Comparison of ENCODE assay signal across 24 cellular contexts in genomic region chr4:119093042-119093827, GRCh38. TPM values are rescaled to one million over a fixed set of nuclear protein-coding genes. Genes with fewer than 3 reads are reported as not detected.
DNase-seq lines count a peak whose midpoint lies in the region; ATAC-seq, FAIRE-seq and TF ChIP-seq lines count a peak whose summit lies in the region.
"Had no signal": no experiment of that assay in that cellular context is flagged by ENCODE, and none has a peak within 500 bp of the region (broad histone marks: within the 10 kb centered on the region; RNA-seq: fewer than 3 reads in every experiment).

No MANE protein-coding gene starts in this region.

- peaks cover 28% of the 10 kb centered on the region for H3K4me1 ChIP-seq in A549
- H3K4me1 ChIP-seq in HEK293 (ENCODE audit: control insufficient read depth, insufficient read depth, low read length) = no peaks in the 10 kb centered on the region
- peaks cover 16% of the 10 kb centered on the region for H3K4me1 ChIP-seq in endothelial cell of umbilical vein (ENCODE audit: control insufficient read depth, extremely low read depth, insufficient read depth, low read length)
- H3K4me1 ChIP-seq in mucosa of rectum (ENCODE audit: control insufficient read depth in 2 of 2, insufficient read depth in 2 of 2, low read length in 2 of 2) = peaks cover 14 to 25% of the 10 kb centered on the region in 2 donors
- H3K4me1 ChIP-seq: BLaER1 had no signal

- 17% methylated on average over 5 of the region's 5 CpGs for WGBS in A549 (ENCODE audit: missing lambda C conversion rate)

- H3K79me2 ChIP-seq in endothelial cell of umbilical vein (ENCODE audit: control insufficient read depth, insufficient read depth, low read length) = no peaks in the 10 kb centered on the region

- H3K9me3 ChIP-seq in A549 (peaks cover 12% of the 10 kb centered on the region; the same call in 1 of the 3 replicates), HEK293 (ENCODE audit: control insufficient read depth, insufficient read depth, low read depth, low read length) (no peaks in the 10 kb centered on the region), endothelial cell of umbilical vein (replicated peaks; ENCODE audit: control insufficient read depth, insufficient read depth, low read length) (no peaks in the 10 kb centered on the region), mucosa of rectum (ENCODE audit: control insufficient read depth in 2 of 2, low read length in 2 of 2) (no peaks in the 10 kb centered on the region)
- H3K9me3 ChIP-seq: BLaER1, SJCRH30 had no signal

- peak overlapping the region; percentile 73 for H3K4me2 ChIP-seq in A549
- peak overlapping the region; percentile 13 for H3K4me2 ChIP-seq in endothelial cell of umbilical vein (ENCODE audit: insufficient read depth, low read length)
- H3K4me2 ChIP-seq: BLaER1 had no signal

- H3K9ac ChIP-seq in endothelial cell of umbilical vein (replicated peaks; ENCODE audit: extremely low read depth, insufficient read depth, low read length) (no peak overlapping the region), mucosa of rectum (ENCODE audit: low read depth in 1 of 2, low read length in 2 of 2) (no peak overlapping the region)
- H3K9ac ChIP-seq: BLaER1 had no signal

- peak; percentile 90 to 96 for ATAC-seq in A549

- no peak for TF ChIP-seq RAD21 in A549 (conservative IDR thresholded peaks at IDR 0.05 in 1 of 2, IDR thresholded peaks at IDR 0.05 in 1 of 2)

- H2AFZ ChIP-seq in endothelial cell of umbilical vein (ENCODE audit: low read depth, low read length) = peak overlapping the region; percentile 37

- dilution Hi-C loops in endothelial cell of umbilical vein (cut with MboI; ENCODE audit: extremely low pct_ligation_motif_present, low sequenced_read_pairs) = no loop called here

- no peak for FAIRE-seq in A549 (lab: Jason Lieb, UNC)
- FAIRE-seq in endothelial cell of umbilical vein (lab: Jason Lieb, UNC) = peak; percentile 76

- no peaks in the 10 kb centered on the region for H4K20me1 ChIP-seq in endothelial cell of umbilical vein (replicated peaks; ENCODE audit: control insufficient read depth, extremely low read depth, insufficient read depth, low read length)
- H4K20me1 ChIP-seq: BLaER1 had no signal

- POLR2A ChIA-PET in A549 (lab: Yijun Ruan, JAX) = interaction anchor here (0.7 to 1.8 kb wide), 3 partner anchors 9 to 119 kb away, joined by 3 to 6 read pairs (median 3); partner anchors contain the start of gene USP53
- POLR2A ChIA-PET in HEK293 (lab: Yijun Ruan, JAX) = no interaction called here
- POLR2A ChIA-PET in endothelial cell of umbilical vein (lab: Charles Lee) = no interaction called here

- intact Hi-C loops in endothelial cell of umbilical vein (cut with micrococcal nuclease) (no loop called here), head of caudate nucleus (cut with DNase I) (no loop called here)

- no peaks in the 10 kb centered on the region for H3K9me1 ChIP-seq in endothelial cell of umbilical vein (replicated peaks; ENCODE audit: control insufficient read depth, extremely low read depth, insufficient read depth, low read length)

- BruUV-seq in endothelial cell of umbilical vein (replicated peaks; lab: Mats Ljungman, UMichigan) = no TSS peak

- H3K4me3 ChIP-seq in A549 = no peak overlapping the region
- H3K4me3 ChIP-seq in HEK293 (ENCODE audit: low read depth, low read length) = no peak overlapping the region
- H3K4me3 ChIP-seq in endothelial cell of umbilical vein (replicated peaks in 1 of 3; ENCODE audit: insufficient read depth in 1 of 3, low read depth in 1 of 3, low read length in 3 of 3) = no peak overlapping the region
- no peak overlapping the region for H3K4me3 ChIP-seq in mucosa of rectum (ENCODE audit: low read length in 2 of 2)
- H3K4me3 ChIP-seq: BLaER1, SJCRH30 had no signal

- peak; percentile 6 to 59; a peak in 3 of 5 replicates for TF ChIP-seq EP300 in A549 (IDR thresholded peaks at IDR 0.05)

- no peak for TF ChIP-seq CTCF in A549 (IDR thresholded peaks at IDR 0.05)
- no peak for TF ChIP-seq CTCF in HEK293 (tag by site-specific recombination; IDR thresholded peaks at IDR 0.05)
- no peak for TF ChIP-seq CTCF in endothelial cell of umbilical vein (IDR thresholded peaks at IDR 0.05; ENCODE audit: extremely low read depth in 1 of 2, insufficient read depth in 1 of 2, low read depth in 1 of 2, low read length in 2 of 2)

- DNase-seq in A549 (ENCODE audit: low read depth in 1 of 2, low spot score in 1 of 2) (peak; percentile 36 to 82), endothelial cell of umbilical vein (ENCODE audit: low read depth, low spot score) (no peak), head of caudate nucleus (no peak), NCI-H345 (lab: John Stamatoyannopoulos, UW) (no peak), NCI-H2171 (lab: John Stamatoyannopoulos, UW) (no peak), hypothalamus (lab: John Stamatoyannopoulos, UW) (no peak)
- DNase-seq: activated CD4-positive, alpha-beta T cell treated with anti-CD3 and anti-CD28 coated beads, Interleukin-2, amount 10 ng/mL, durations not matched to agents 7 days and 5 days; activated CD8-positive, alpha-beta memory T cell treated with anti-CD3 and anti-CD28 coated beads, Interleukin-2, amount 50 U/mL, for 48 hours; activated gamma-delta T cell; brain microvascular endothelial cell; foreskin melanocyte; midbrain; NCI-H82; OCI-M1; SJCRH30; stimulated activated CD4-positive, alpha-beta T cell treated with anti-CD3 and anti-CD28 coated beads, Interleukin-12 subunit alpha, Interleukin-12 subunit beta, amount 100 ng/mL, for 4 hours; T-helper 2 cell had no signal

- CTCF ChIA-PET in A549 (lab: Yijun Ruan, JAX) = interaction anchor here (1.3 kb wide), 1 partner anchor 10 kb away, joined by 4 read pairs; no protein-coding TSS in a partner anchor
- CTCF ChIA-PET in HEK293 (lab: Yijun Ruan, JAX) = no interaction called here
- CTCF ChIA-PET in endothelial cell of umbilical vein (lab: Charles Lee) = interaction anchor here (0.7 to 2.5 kb wide), 2 partner anchors 10 to 52 kb away, joined by 3 to 9 read pairs; no protein-coding TSS in a partner anchor

- H3K36me3 ChIP-seq in HEK293 (ENCODE audit: control insufficient read depth in 2 of 2, insufficient read depth in 1 of 2, low read length in 2 of 2) (no peaks in the 10 kb centered on the region), endothelial cell of umbilical vein (ENCODE audit: control insufficient read depth in 2 of 2, extremely low read depth in 1 of 2, insufficient read depth in 2 of 2, low read length in 2 of 2) (no peaks in the 10 kb centered on the region), mucosa of rectum (ENCODE audit: control insufficient read depth in 2 of 2, insufficient read depth in 2 of 2, low read length in 2 of 2) (no peaks in the 10 kb centered on the region)
- H3K36me3 ChIP-seq: BLaER1, brain microvascular endothelial cell, SJCRH30 had no signal

- H3K27ac ChIP-seq in A549 (peak overlapping the region; percentile 86 to 90), HEK293 (ENCODE audit: extremely low read depth, low read depth, low read length) (no peak overlapping the region), endothelial cell of umbilical vein (ENCODE audit: insufficient read depth, low read depth, low read length) (peak overlapping the region; percentile 19), mucosa of rectum (ENCODE audit: low read depth in 2 of 2, low read length in 2 of 2) (peak overlapping the region; percentile 66 to 69)
- H3K27ac ChIP-seq: BLaER1, brain microvascular endothelial cell, SJCRH30, VCaP had no signal

- H3K27me3 ChIP-seq in endothelial cell of umbilical vein (ENCODE audit: control insufficient read depth in 2 of 2, insufficient read depth in 2 of 2, low read length in 2 of 2) (no peaks in the 10 kb centered on the region), mucosa of rectum (ENCODE audit: control insufficient read depth in 2 of 2, insufficient read depth in 2 of 2, low read length in 2 of 2) (no peaks in the 10 kb centered on the region)
- H3K27me3 ChIP-seq: BLaER1, brain microvascular endothelial cell, SJCRH30 had no signal

- TF ChIP-seq POLR2A in A549 (IDR thresholded peaks at IDR 0.05; ENCODE audit: low read length) (no peak), endothelial cell of umbilical vein (IDR thresholded peaks at IDR 0.05; ENCODE audit: low read depth, low read length) (no peak)

TF ChIP-seq in A549, 52 proteins besides CTCF, POLR2A, EP300 and RAD21 (continues in another document):
- TF ChIP-seq NR3C1 (IDR thresholded peaks at IDR 0.05) = no peak
- no peak for TF ChIP-seq FOSL2 (IDR thresholded peaks at IDR 0.05)
- peak; percentile 63 for TF ChIP-seq FOSL2 (CRISPR knock-in tag; IDR thresholded peaks at IDR 0.05)
- no peak for TF ChIP-seq PHF8 (IDR thresholded peaks at IDR 0.05; ENCODE audit: borderline replicate concordance, low read depth)
- TF ChIP-seq KDM5A (IDR thresholded peaks at IDR 0.05) = no peak
- TF ChIP-seq HDAC2 (IDR thresholded peaks at IDR 0.05) = no peak

TF ChIP-seq in endothelial cell of umbilical vein, 7 proteins besides CTCF, POLR2A, EP300 and RAD21:
- peak; percentile 43 for TF ChIP-seq GATA2 (IDR thresholded peaks at IDR 0.05; ENCODE audit: insufficient read depth, insufficient read length, low read depth, low read length)
- no peak for TF ChIP-seq EZH2 (IDR thresholded peaks at IDR 0.05; ENCODE audit: borderline replicate concordance, low read depth, low read length, severe bottlenecking)
- no peak for TF ChIP-seq MYC (IDR thresholded peaks at IDR 0.05; ENCODE audit: low read depth, low read length)
- peak; percentile 44 for TF ChIP-seq FOS (IDR thresholded peaks at IDR 0.05; ENCODE audit: borderline replicate concordance, insufficient read depth, low read length)

RNA-seq across cellular contexts. Expression of gene MYOZ2, which starts 42.4 kb away (rescaled TPM):
- polyA plus RNA-seq in A549 (2011; rRNA removed) = not detected in 2 replicates
- polyA plus RNA-seq in A549 (2012; cell fraction: cytosol; rRNA removed) = not detected in 2 replicates
- polyA plus RNA-seq in A549 (2012; cell fraction: nucleus; rRNA removed) = not detected in 2 replicates
- not detected in 3 replicates for polyA plus RNA-seq in A549 (2017; fragmentation: RNase III; extraction: RNeasy Plus Mini Kit Qiagen cat#74134 plus additional on column Dnase treatment)
- not detected in 2 replicates for polyA minus RNA-seq in A549 (2011; rRNA and poly(A)+ RNA removed)
- 0.13 and 0.60 TPM in 2 replicates for total RNA-seq in endothelial cell of umbilical vein
- polyA plus RNA-seq in endothelial cell of umbilical vein = 0.11 and 0.22 TPM in 2 replicates
- polyA plus RNA-seq in endothelial cell of umbilical vein (2011; cell fraction: cytosol; rRNA removed) = 0.16 and 0.21 TPM in 2 replicates
- 0.14 TPM in 1 of 2 replicates, not detected in the other for polyA plus RNA-seq in endothelial cell of umbilical vein (2011; cell fraction: nucleus; rRNA removed)
- polyA plus RNA-seq in endothelial cell of umbilical vein (2012) = 0.29 and 0.52 TPM in 2 replicates
- polyA minus RNA-seq in endothelial cell of umbilical vein = not detected in 2 replicates
- polyA minus RNA-seq in endothelial cell of umbilical vein (2011; cell fraction: cytosol; rRNA and poly(A)+ RNA removed) = not detected
- 0.19 TPM in 1 of 2 replicates, not detected in the other for polyA minus RNA-seq in endothelial cell of umbilical vein (2011; cell fraction: nucleus; rRNA and poly(A)+ RNA removed)
- total RNA-seq: activated CD4-positive, alpha-beta T cell treated with anti-CD3 and anti-CD28 coated beads, Interleukin-2, amount 10 ng/mL, durations not matched to agents 7 days and 5 days; G401; MCF 10A had no signal
- polyA plus RNA-seq: neural cell had no signal

Comparison
In these comparisons a context has a peak if more than half of its experiments do, and no peak if none do; other contexts are left out.
1. DNase-seq: peak in A549 (2 of 2); none in endothelial cell of umbilical vein (single experiment), head of caudate nucleus (0 of 42), NCI-H345 (single experiment), NCI-H2171 (single experiment) and hypothalamus (0 of 51).
2. Of the 5 proteins assayed by ChIP-seq in both HEK293 and A549: peak only in HEK293: none; only in A549: ZNF302; in both: none; in neither: 4.